17 cellular contexts compared by ENCODE assay signal in the genomic region with DNA sequence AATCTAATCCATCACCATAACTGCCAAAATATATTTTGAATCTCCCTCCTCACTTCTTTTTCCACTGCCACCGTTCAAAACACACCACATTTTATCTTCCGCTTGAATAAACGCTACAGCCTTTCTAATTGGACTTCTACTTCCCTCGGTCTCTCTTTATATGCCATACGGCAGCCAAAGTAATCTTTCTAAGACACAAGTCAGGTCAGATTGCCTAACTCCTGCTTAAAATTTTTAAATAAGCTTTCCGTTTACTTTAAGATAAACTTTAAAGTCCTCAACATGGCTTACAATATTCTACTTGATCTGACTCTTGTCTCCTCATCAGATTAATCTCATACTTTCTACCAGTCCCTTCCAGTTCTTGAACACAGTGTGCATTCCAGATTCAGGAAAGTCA. TPM values are rescaled to one million over a fixed set of nuclear protein-coding genes. Genes with fewer than 3 reads are reported as not detected.
A peak's percentile ranks its signal among the peaks of the same experiment; 100 is the strongest.
DNase-seq lines count a peak whose midpoint lies in the region; ATAC-seq and TF ChIP-seq lines count a peak whose summit lies in the region.
"Had no signal": no experiment of that assay in that cellular context is flagged by ENCODE, and none has a peak within 500 bp of the region (broad histone marks: within the 10 kb centered on the region; RNA-seq: fewer than 3 reads in every experiment).

No MANE protein-coding gene starts in this region.

- no peak overlapping the region for H2BK15ac ChIP-seq in IMR-90 (ENCODE audit: low read depth, low read length)

- no peak overlapping the region for H4K5ac ChIP-seq in IMR-90 (ENCODE audit: low read depth, low read length)

- H3K27me3 ChIP-seq in CD8-positive, alpha-beta T cell (ENCODE audit: insufficient read depth, low read length): no peaks in the 10 kb centered on the region
- H3K27me3 ChIP-seq in IMR-90 (ENCODE audit: control insufficient read depth, insufficient read depth, low read length): no peaks in the 10 kb centered on the region
- no peaks in the 10 kb centered on the region for H3K27me3 ChIP-seq in naive thymus-derived CD4-positive, alpha-beta T cell (ENCODE audit: control insufficient read depth in 2 of 2, insufficient read depth in 2 of 2, low read length in 2 of 2)
- H3K27me3 ChIP-seq: Peyer's patch had no signal

- H3K36me3 ChIP-seq in CD8-positive, alpha-beta T cell (ENCODE audit: insufficient read depth, low read length): peaks cover 4% of the 10 kb centered on the region
- peaks cover 18% of the 10 kb centered on the region for H3K36me3 ChIP-seq in IMR-90 (ENCODE audit: control insufficient read depth, insufficient read depth, low read length)
- peaks cover 0 to 11% (median 0%) of the 10 kb centered on the region in 3 experiments for H3K36me3 ChIP-seq in naive thymus-derived CD4-positive, alpha-beta T cell (ENCODE audit: control insufficient read depth in 2 of 3, insufficient read depth in 3 of 3, low read length in 3 of 3)

- no peak overlapping the region for H4K91ac ChIP-seq in IMR-90 (ENCODE audit: insufficient read depth, low read depth, low read length)

- DNase-seq in CD8-positive, alpha-beta T cell: no peak
- peak; percentile 19 for DNase-seq in IMR-90
- no peak for DNase-seq in chondrocyte (ENCODE audit: low spot score)
- no peak for DNase-seq in naive thymus-derived CD4-positive, alpha-beta T cell
- DNase-seq in NCI-H1417 treated with DMSO at 0.1 percent for 48 hours (lab: John Stamatoyannopoulos, UW): no peak
- DNase-seq in natural killer cell treated with Interleukin-12 subunit alpha and Interleukin-12 subunit beta and Interleukin-15 and Interleukin-18, amount 100 ng/mL, for 72 hours (ENCODE audit: low spot score): no peak
- DNase-seq in GM19238 (ENCODE audit: insufficient read length, low spot score): no peak
- DNase-seq: CD4-positive, alpha-beta memory T cell; DND-41; GDM1; HFFc6; Kasumi-1; NCI-H2029; NCI-H510A; Peyer's patch; Right ventricle myocardium superior had no signal

- no peaks in the 10 kb centered on the region for H3K9me3 Mint-ChIP-seq in CD8-positive, alpha-beta T cell
- H3K9me3 Mint-ChIP-seq in chondrocyte (ENCODE audit: low read depth): no peaks in the 10 kb centered on the region
- H3K9me3 Mint-ChIP-seq in naive thymus-derived CD4-positive, alpha-beta T cell: no peaks in the 10 kb centered on the region
- H3K9me3 Mint-ChIP-seq in natural killer cell treated with Interleukin-12 subunit alpha and Interleukin-12 subunit beta and Interleukin-15 and Interleukin-18, amount 100 ng/mL, for 72 hours: no peaks in the 10 kb centered on the region
- H3K9me3 Mint-ChIP-seq: CD4-positive, alpha-beta memory T cell; HFFc6 had no signal

- no peak for ATAC-seq in CD8-positive, alpha-beta T cell
- peak; percentile 46 for ATAC-seq in IMR-90 (ENCODE audit: low read depth)
- no peak for ATAC-seq in naive thymus-derived CD4-positive, alpha-beta T cell
- no peak for ATAC-seq in natural killer cell treated with Interleukin-12 subunit alpha and Interleukin-12 subunit beta and Interleukin-15 and Interleukin-18, amount 100 ng/mL, for 72 hours

- intact Hi-C loops in CD8-positive, alpha-beta T cell (cut with DNase I, micrococcal nuclease): no loop called here
- intact Hi-C loops in IMR-90 (cut with micrococcal nuclease): no loop called here
- intact Hi-C loops in naive thymus-derived CD4-positive, alpha-beta T cell (cut with micrococcal nuclease): no loop called here

- in situ Hi-C loops in IMR-90 (cut with MboI; ENCODE audit: low sequenced_read_pairs): no loop called here

- H2BK120ac ChIP-seq in IMR-90 (ENCODE audit: low read depth, low read length): no peak overlapping the region

- no peak overlapping the region for H3K4me3 Mint-ChIP-seq in CD8-positive, alpha-beta T cell
- no peak overlapping the region for H3K4me3 Mint-ChIP-seq in chondrocyte (ENCODE audit: unreplicated experiment)
- peak overlapping the region in 7 of 10 donors; percentile 3 to 51 (median 7) for H3K4me3 Mint-ChIP-seq in naive thymus-derived CD4-positive, alpha-beta T cell
- no peak overlapping the region for H3K4me3 Mint-ChIP-seq in natural killer cell treated with Interleukin-12 subunit alpha and Interleukin-12 subunit beta and Interleukin-15 and Interleukin-18, amount 100 ng/mL, for 72 hours
- H3K4me3 Mint-ChIP-seq: B cell, HFFc6 had no signal

- no peak overlapping the region for H2BK20ac ChIP-seq in IMR-90 (ENCODE audit: low read depth, low read length)

- no peak overlapping the region for H3K4ac ChIP-seq in IMR-90 (ENCODE audit: low read depth, low read length)

- no peak overlapping the region for H4K8ac ChIP-seq in IMR-90 (ENCODE audit: low read depth in 2 of 2, low read length in 2 of 2)

- H3K9ac ChIP-seq in IMR-90 (ENCODE audit: low read depth, low read length): no peak overlapping the region

- H3K27me3 Mint-ChIP-seq in CD8-positive, alpha-beta T cell (ENCODE audit: low read depth): no peaks in the 10 kb centered on the region
- no peaks in the 10 kb centered on the region for H3K27me3 Mint-ChIP-seq in chondrocyte (ENCODE audit: low read depth)
- H3K27me3 Mint-ChIP-seq in naive thymus-derived CD4-positive, alpha-beta T cell: no peaks in the 10 kb centered on the region
- H3K27me3 Mint-ChIP-seq in natural killer cell treated with Interleukin-12 subunit alpha and Interleukin-12 subunit beta and Interleukin-15 and Interleukin-18, amount 100 ng/mL, for 72 hours: no peaks in the 10 kb centered on the region
- H3K27me3 Mint-ChIP-seq: B cell; CD4-positive, alpha-beta memory T cell had no signal

- H3K36me3 Mint-ChIP-seq in CD8-positive, alpha-beta T cell: peaks cover 42% of the 10 kb centered on the region
- H3K36me3 Mint-ChIP-seq in chondrocyte (ENCODE audit: low read depth): peaks cover 11% of the 10 kb centered on the region
- peaks cover 4 to 43% (median 26%) of the 10 kb centered on the region in 5 donors for H3K36me3 Mint-ChIP-seq in naive thymus-derived CD4-positive, alpha-beta T cell
- no peaks in the 10 kb centered on the region for H3K36me3 Mint-ChIP-seq in natural killer cell treated with Interleukin-12 subunit alpha and Interleukin-12 subunit beta and Interleukin-15 and Interleukin-18, amount 100 ng/mL, for 72 hours

- H3K4me2 ChIP-seq in IMR-90 (ENCODE audit: low read depth, low read length): peak overlapping the region; percentile 68

- no peak overlapping the region for H3K14ac ChIP-seq in IMR-90 (replicated peaks; ENCODE audit: low read depth, low read length)

- no peak for TF ChIP-seq POLR2A in IMR-90 (IDR thresholded peaks at IDR 0.05; ENCODE audit: low read depth, low read length)

- no peak overlapping the region for H3K56ac ChIP-seq in IMR-90 (ENCODE audit: extremely low read depth, insufficient read depth, low read length)

- BruUV-seq in IMR-90 (replicated peaks; lab: Mats Ljungman, UMichigan): no TSS peak

- no peak overlapping the region for H2AK9ac ChIP-seq in IMR-90 (replicated peaks; ENCODE audit: low read depth, low read length, poor library complexity)

- no peak overlapping the region for H3K27ac ChIP-seq in CD8-positive, alpha-beta T cell (ENCODE audit: low read depth, low read length)
- peak overlapping the region; percentile 43; the same call in 1 of the 2 replicates for H3K27ac ChIP-seq in IMR-90 (ENCODE audit: insufficient read depth, low read length)
- H3K27ac ChIP-seq in naive thymus-derived CD4-positive, alpha-beta T cell (ENCODE audit: low read depth, low read length): no peak overlapping the region
- H3K27ac ChIP-seq: Peyer's patch had no signal

- TF ChIP-seq RAD21 in IMR-90 (IDR thresholded peaks at IDR 0.05; ENCODE audit: low read length): no peak

- H2AFZ ChIP-seq in IMR-90 (replicated peaks; ENCODE audit: low read length, poor library complexity): no peak overlapping the region

- H3K4me1 ChIP-seq in CD8-positive, alpha-beta T cell (ENCODE audit: insufficient read depth, low read length): peaks cover 44% of the 10 kb centered on the region
- H3K4me1 ChIP-seq in IMR-90 (ENCODE audit: control insufficient read depth, insufficient read depth, low read length): peaks cover 10% of the 10 kb centered on the region
- H3K4me1 ChIP-seq in naive thymus-derived CD4-positive, alpha-beta T cell (ENCODE audit: control insufficient read depth in 2 of 2, insufficient read depth in 2 of 2, low read length in 2 of 2): peaks cover 7 to 22% of the 10 kb centered on the region in 2 donors

- TF ChIP-seq CTCF in CD8-positive, alpha-beta T cell (IDR thresholded peaks at IDR 0.05): no peak
- TF ChIP-seq CTCF in IMR-90 (conservative IDR thresholded peaks at IDR 0.05; ENCODE audit: low read depth, low read length) (no peak), chondrocyte (IDR thresholded peaks at IDR 0.05) (no peak)

- no peak overlapping the region for H2AK5ac ChIP-seq in IMR-90 (ENCODE audit: low read depth, low read length)

- no peak overlapping the region for H3K18ac ChIP-seq in IMR-90 (ENCODE audit: low read depth, low read length)

- no peaks in the 10 kb centered on the region for H3K9me3 ChIP-seq in CD8-positive, alpha-beta T cell (ENCODE audit: low read length)
- no peaks in the 10 kb centered on the region for H3K9me3 ChIP-seq in IMR-90 (ENCODE audit: control insufficient read depth, insufficient read depth, low read length)
- no peaks in the 10 kb centered on the region for H3K9me3 ChIP-seq in naive thymus-derived CD4-positive, alpha-beta T cell (ENCODE audit: control insufficient read depth in 2 of 3, low read length in 3 of 3)
- H3K9me3 ChIP-seq: Peyer's patch had no signal

- no peak overlapping the region for H3K23ac ChIP-seq in IMR-90 (ENCODE audit: low read depth, low read length)

- H2BK5ac ChIP-seq in IMR-90 (ENCODE audit: low read depth, low read length, poor library complexity, severe bottlenecking): no peak overlapping the region

- H4K20me1 ChIP-seq in IMR-90 (ENCODE audit: insufficient read depth, low read length): peaks cover 93% of the 10 kb centered on the region

- dilution Hi-C loops in IMR-90 (cut with HindIII; ENCODE audit: low sequenced_read_pairs, unreplicated experiment): no loop called here

- CTCF ChIA-PET in CD8-positive, alpha-beta T cell (lab: Charles Lee): no interaction called here
- CTCF ChIA-PET in IMR-90 (lab: Yijun Ruan, JAX): no interaction called here
- CTCF ChIA-PET in naive thymus-derived CD4-positive, alpha-beta T cell (lab: Charles Lee): interaction anchor here (0.7 kb wide), 1 partner anchor 1072 kb away, joined by 3 read pairs; no protein-coding TSS in a partner anchor

- peaks cover 4 to 47% of the 10 kb centered on the region in 2 experiments; a peak in 3 of 4 replicates for H3K79me1 ChIP-seq in IMR-90 (ENCODE audit: low read depth in 1 of 2, low read length in 2 of 2)

- peak overlapping the region; percentile 10 for H3K27ac Mint-ChIP-seq in CD8-positive, alpha-beta T cell
- peak overlapping the region; percentile 20 for H3K27ac Mint-ChIP-seq in chondrocyte (ENCODE audit: unreplicated experiment)
- H3K27ac Mint-ChIP-seq in naive thymus-derived CD4-positive, alpha-beta T cell: peak overlapping the region in 2 of 9 donors; percentile 3 to 16
- H3K27ac Mint-ChIP-seq in natural killer cell treated with Interleukin-12 subunit alpha and Interleukin-12 subunit beta and Interleukin-15 and Interleukin-18, amount 100 ng/mL, for 72 hours: no peak overlapping the region
- H3K27ac Mint-ChIP-seq: B cell, HFFc6 had no signal

- no peak overlapping the region for H3K4me3 ChIP-seq in CD8-positive, alpha-beta T cell (ENCODE audit: low read depth, low read length)
- no peak overlapping the region for H3K4me3 ChIP-seq in IMR-90 (ENCODE audit: insufficient read depth, low read depth, low read length)
- H3K4me3 ChIP-seq in naive thymus-derived CD4-positive, alpha-beta T cell (ENCODE audit: low read length): no peak overlapping the region
- H3K4me3 ChIP-seq: Peyer's patch had no signal

- 63% methylated on average over 2 of the region's 6 CpGs; no CpG with 5 or more reads in 1 of the 2 experiments for WGBS in IMR-90 (ENCODE audit: extremely low coverage in 2 of 2, insufficient read length in 1 of 2), 2 experiments

- peaks cover 21% of the 10 kb centered on the region for H3K9me1 ChIP-seq in IMR-90 (ENCODE audit: insufficient read depth, low read length)

- H3K4me1 Mint-ChIP-seq in CD8-positive, alpha-beta T cell (ENCODE audit: low read depth): peaks cover 59% of the 10 kb centered on the region
- H3K4me1 Mint-ChIP-seq in chondrocyte (ENCODE audit: low read depth): peaks cover 53% of the 10 kb centered on the region
- H3K4me1 Mint-ChIP-seq in naive thymus-derived CD4-positive, alpha-beta T cell: peaks cover 25 to 76% (median 56%) of the 10 kb centered on the region in 7 donors
- H3K4me1 Mint-ChIP-seq in natural killer cell treated with Interleukin-12 subunit alpha and Interleukin-12 subunit beta and Interleukin-15 and Interleukin-18, amount 100 ng/mL, for 72 hours (ENCODE audit: low read depth in 2 of 2): peaks cover 35 to 40% of the 10 kb centered on the region in 2 donors

- POLR2A ChIA-PET in CD8-positive, alpha-beta T cell (lab: Charles Lee): no interaction called here
- POLR2A ChIA-PET in IMR-90 (lab: Charles Lee; ENCODE audit: unreplicated experiment): no interaction called here
- POLR2A ChIA-PET in naive thymus-derived CD4-positive, alpha-beta T cell (lab: Charles Lee): interaction anchor here (0.6 to 0.8 kb wide), 2 partner anchors 10 to 21 kb away, joined by 3 read pairs; partner anchors contain the start of gene AFF4

RNA-seq across cellular contexts. Expression of gene AFF4, which starts 9.7 kb away (rescaled TPM):
- 100 to 1,000 TPM in 1 of 2 experiments, 10 to 100 TPM in 1; 98.0 to 104 TPM for total RNA-seq in CD8-positive, alpha-beta T cell
- total RNA-seq in IMR-90 (2012; rRNA removed) (57.2 and 67.2 TPM in 2 replicates), chondrocyte (104 to 128 TPM (median 122 TPM) in 3 replicates)
- polyA plus RNA-seq in IMR-90 (2012; rRNA removed): 26.0 and 27.3 TPM in 2 replicates
- 6.3 and 6.9 TPM in 2 replicates for polyA plus RNA-seq in IMR-90 (2012; cell fraction: cytosol; rRNA removed)
- polyA plus RNA-seq in IMR-90 (2012; cell fraction: nucleus; rRNA removed; ENCODE audit: low replicate concordance): 9.9 and 46.4 TPM in 2 replicates
- total RNA-seq in naive thymus-derived CD4-positive, alpha-beta T cell: 10 to 100 TPM; 39.7 to 82.3 (median 69.0) TPM
- polyA plus RNA-seq in naive thymus-derived CD4-positive, alpha-beta T cell: 10 to 100 TPM; 25.3 to 30.6 TPM
- total RNA-seq in natural killer cell treated with Interleukin-12 subunit alpha and Interleukin-12 subunit beta and Interleukin-15 and Interleukin-18, amount 100 ng/mL, for 72 hours: 10 to 100 TPM; 39.7 to 40.4 TPM

Comparison
In these comparisons a context has a peak if more than half of its experiments do, and no peak if none do; other contexts are left out.
1. H3K27ac Mint-ChIP-seq: peak in CD8-positive, alpha-beta T cell (single experiment) and chondrocyte (single experiment); none in natural killer cell treated with Interleukin-12 subunit alpha and Interleukin-12 subunit beta and Interleukin-15 and Interleukin-18, amount 100 ng/mL, for 72 hours (0 of 2).
2. H3K4me3 Mint-ChIP-seq: peak in naive thymus-derived CD4-positive, alpha-beta T cell (7 of 10); none in CD8-positive, alpha-beta T cell (single experiment), chondrocyte (single experiment) and natural killer cell treated with Interleukin-12 subunit alpha and Interleukin-12 subunit beta and Interleukin-15 and Interleukin-18, amount 100 ng/mL, for 72 hours (single experiment).